Comparison of ENCODE assay signal across 10 cellular contexts in the genomic region with DNA sequence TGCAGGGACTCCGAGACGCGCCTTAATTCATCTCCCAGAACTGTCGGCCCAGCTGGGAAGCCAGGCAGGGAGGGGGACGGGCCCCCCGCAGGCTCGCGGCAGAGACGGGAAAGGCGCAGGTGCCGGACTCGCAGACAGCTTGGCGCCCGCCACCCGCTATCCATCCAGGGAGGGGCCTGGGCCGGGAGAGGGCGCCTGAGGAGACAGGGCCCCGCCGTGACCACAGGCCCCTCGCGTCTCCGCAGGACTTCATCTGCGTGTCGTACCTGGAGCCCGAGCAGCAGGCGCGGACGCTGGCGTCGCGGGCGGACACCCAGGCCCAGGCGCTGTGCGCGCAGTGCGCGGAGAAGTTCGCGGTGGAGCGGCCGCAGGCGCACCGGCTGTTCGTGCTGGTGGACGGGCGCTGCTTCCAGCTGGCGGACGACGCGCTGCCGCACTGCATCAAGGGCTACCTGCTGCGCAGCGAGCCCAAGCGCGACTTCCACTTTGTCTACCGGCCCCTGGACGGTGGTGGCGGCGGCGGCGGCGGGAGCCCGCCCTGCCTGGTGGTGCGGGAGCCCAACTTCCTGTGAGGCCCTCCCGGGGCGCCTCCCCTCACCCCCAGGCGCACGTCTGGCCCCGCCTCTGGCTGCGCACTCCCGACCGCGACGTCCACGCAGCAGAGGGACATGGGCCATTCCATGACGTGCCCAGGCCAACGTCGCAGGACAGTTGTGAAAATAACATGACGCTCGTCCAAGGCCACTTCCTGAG.
DNase-seq lines count a peak whose midpoint lies in the region; ATAC-seq and TF ChIP-seq lines count a peak whose summit lies in the region.
"Had no signal": no experiment of that assay in that cellular context is flagged by ENCODE, and none has a peak within 500 bp of the region (broad histone marks: within the 10 kb centered on the region; RNA-seq: fewer than 3 reads in every experiment).

No MANE protein-coding gene starts in this region.

- H3K79me1 ChIP-seq in mesendoderm (ENCODE audit: low read length): no peaks in the 10 kb centered on the region

- no peaks in the 10 kb centered on the region for H3K36me3 ChIP-seq in mesendoderm (ENCODE audit: control insufficient read depth, insufficient read depth, low read length)

- peak in 3 of 56 donors; percentile 12 to 16 (median 13) for TF ChIP-seq CTCF in dorsolateral prefrontal cortex (IDR thresholded peaks at IDR 0.05 in 54 of 56, conservative IDR thresholded peaks at IDR 0.05 in 2 of 56; ENCODE audit: low read depth in 1 of 56, partially characterized antibody in 56 of 56)

- H2BK15ac ChIP-seq in mesendoderm (replicated peaks; ENCODE audit: low read depth): no peak overlapping the region

- H3K4ac ChIP-seq in mesendoderm (ENCODE audit: low read depth, low read length): no peak overlapping the region

- H2BK120ac ChIP-seq in mesendoderm (ENCODE audit: low read depth, low read length): no peak overlapping the region

- peak overlapping the region; percentile 51 for H3K9ac ChIP-seq in mesendoderm (ENCODE audit: low read length)

- no peak for DNase-seq in Right ventricle myocardium inferior (ENCODE audit: missing footprints)
- no peak for DNase-seq in cardiac septum (ENCODE audit: low spot score)
- peak in 3 of 10 donors; percentile 36 to 54 (median 54) for DNase-seq in dorsolateral prefrontal cortex
- peak; percentile 44 for DNase-seq in mesendoderm
- no peak for DNase-seq in ACHN
- DNase-seq in activated CD8-positive, alpha-beta memory T cell treated with anti-CD3 and anti-CD28 coated beads, Interleukin-2, amount 50 U/mL, for 48 hours: no peak
- no peak for DNase-seq in NOMO-1 (lab: John Stamatoyannopoulos, UW; ENCODE audit: unreplicated experiment in 2 of 2)
- DNase-seq in HK-2 (ENCODE audit: unreplicated experiment): no peak
- DNase-seq: IMR-90, T-helper 9 cell had no signal

- H4K5ac ChIP-seq in mesendoderm (ENCODE audit: low read length): no peak overlapping the region

- H3K27ac ChIP-seq in dorsolateral prefrontal cortex (peak overlapping the region in 34 of 59 donors; percentile 7 to 74 (median 49)), mesendoderm (ENCODE audit: low read depth, low read length) (no peak overlapping the region)

- no CpG with 5 or more reads among the region's 80 CpGs for WGBS in mesendoderm (ENCODE audit: extremely low coverage, insufficient coverage, low lambda C conversion rate)

- H3K56ac ChIP-seq in mesendoderm (ENCODE audit: low read length): peak overlapping the region; percentile 78

- H3K23ac ChIP-seq in mesendoderm (ENCODE audit: low read length): no peak overlapping the region

- no peak overlapping the region for H3K18ac ChIP-seq in mesendoderm (ENCODE audit: low read length)

- H3K79me2 ChIP-seq in mesendoderm (ENCODE audit: control insufficient read depth, insufficient read depth, low read length): no peaks in the 10 kb centered on the region

- ATAC-seq in Right ventricle myocardium inferior: peak; percentile 27

- H4K8ac ChIP-seq in mesendoderm (ENCODE audit: low read depth, low read length): no peak overlapping the region

- no peak overlapping the region for H2AK5ac ChIP-seq in mesendoderm (ENCODE audit: low read length)

- in situ Hi-C loops in ACHN (cut with HindIII; ENCODE audit: low pct_ligation_motif_present, low pct_unique_long_range_greater_than_20kb, low sequenced_read_pairs): no loop called here

- H3K4me3 ChIP-seq in dorsolateral prefrontal cortex: peak overlapping the region; percentile 33 to 74 (median 59)
- H3K4me3 ChIP-seq in mesendoderm (ENCODE audit: low read length): peak overlapping the region; percentile 22

- intact Hi-C loops in Right ventricle myocardium inferior (cut with DNase I): loop anchor here (2.0 to 10.0 kb wide), 2 partner anchors 95 to 563 kb away; partner anchors contain the start of genes CPSF2 and NDUFB1
- intact Hi-C loops in cardiac septum (cut with DNase I): loop anchor here (10.0 kb wide), 1 partner anchor 233 kb away; no protein-coding TSS in a partner anchor
- intact Hi-C loops in dorsolateral prefrontal cortex (cut with DNase I): loop anchor here (5.0 to 10.0 kb wide), 3 partner anchors 57 to 563 kb away; partner anchors contain the start of genes CPSF2 (in 1 of the 2), LGMN (in 1 of the 2) and NDUFB1 (in 1 of the 2)

- H3K27me3 ChIP-seq in dorsolateral prefrontal cortex (peaks cover 0 to 4% (median 0%) of the 10 kb centered on the region in 45 donors), mesendoderm (ENCODE audit: insufficient read depth, low read length, poor library complexity) (no peaks in the 10 kb centered on the region)

- peak overlapping the region; percentile 67 for H3K4me2 ChIP-seq in mesendoderm (ENCODE audit: low read length)

- H3K4me1 ChIP-seq in mesendoderm (ENCODE audit: control insufficient read depth, low read depth, low read length): no peaks in the 10 kb centered on the region

- H2BK5ac ChIP-seq in mesendoderm (ENCODE audit: low read length): no peak overlapping the region
